11 cellular contexts compared by ENCODE assay signal in the genomic region with DNA sequence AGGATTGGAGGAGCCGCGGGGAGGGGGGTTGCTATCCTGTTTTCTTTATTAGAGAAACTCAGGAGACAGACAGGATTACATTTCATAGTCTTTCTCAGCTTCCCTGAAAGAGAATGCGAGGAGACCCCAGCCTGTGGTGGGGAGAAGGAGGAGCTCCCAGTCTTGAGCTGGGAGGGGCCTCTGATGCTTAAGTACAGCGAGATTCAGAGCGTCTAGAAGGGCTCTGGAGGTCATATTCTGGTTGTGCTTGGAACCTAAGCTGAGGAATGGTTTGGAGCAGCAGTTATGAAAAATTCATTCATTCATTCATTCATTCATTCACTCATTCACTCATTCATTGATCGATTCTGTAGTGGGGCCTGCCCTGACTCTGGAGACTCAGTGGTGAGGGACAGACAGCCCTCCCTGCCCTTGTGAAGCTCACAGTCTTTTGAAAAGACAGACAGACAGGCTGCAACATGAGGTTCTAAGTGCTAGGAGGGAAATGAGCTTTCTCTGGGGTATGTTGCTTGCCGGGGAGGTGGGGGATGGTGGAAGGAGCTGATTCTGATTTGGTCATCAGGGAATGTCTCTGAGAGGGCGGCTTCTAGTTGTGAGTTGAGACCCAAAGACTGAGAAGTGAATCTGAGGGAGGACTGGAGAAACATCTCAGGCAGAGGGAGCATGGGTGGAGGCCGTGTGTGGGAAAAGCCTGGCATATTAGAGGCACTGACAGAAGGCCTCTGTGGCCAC. TPM values are rescaled to one million over a fixed set of nuclear protein-coding genes. Genes with fewer than 3 reads are reported as not detected.
DNase-seq lines count a peak whose midpoint lies in the region; ATAC-seq and TF ChIP-seq lines count a peak whose summit lies in the region.
"Had no signal": no experiment of that assay in that cellular context is flagged by ENCODE, and none has a peak within 500 bp of the region (broad histone marks: within the 10 kb centered on the region; RNA-seq: fewer than 3 reads in every experiment).

No MANE protein-coding gene starts in this region.

- no peaks in the 10 kb centered on the region; the same call in none of the 2 replicates for H3K27me3 Mint-ChIP-seq in HFFc6 (ENCODE audit: insufficient read depth)

- H3K4me3 Mint-ChIP-seq in HFFc6: peak overlapping the region; percentile 96

- H3K4me3 ChIP-seq in AG04450 (ENCODE audit: low read depth, low read length): peak overlapping the region; percentile 69
- H3K4me3 ChIP-seq in lower lobe of right lung: no peak overlapping the region
- H3K4me3 ChIP-seq in effector memory CD4-positive, alpha-beta T cell (ENCODE audit: insufficient read depth, low read depth, low read length, poor library complexity, severe bottlenecking): no peak overlapping the region

- H3K36me3 Mint-ChIP-seq in HFFc6 (ENCODE audit: low read depth): peaks cover 23% of the 10 kb centered on the region
- H3K36me3 Mint-ChIP-seq: activated CD4-positive, alpha-beta memory T cell treated with anti-CD3 and anti-CD28 coated beads for 36 hours had no signal

- CTCF ChIA-PET in AG04450 (lab: Charles Lee): interaction anchor here (0.6 to 1.5 kb wide), 10 partner anchors 10 to 386 kb away, joined by 3 to 6 read pairs (median 4); no protein-coding TSS in a partner anchor

- H3K4me1 Mint-ChIP-seq in HFFc6 (ENCODE audit: low read depth): peaks cover 56% of the 10 kb centered on the region

- POLR2A ChIA-PET in AG04450 (lab: Yijun Ruan, JAX): interaction anchor here (0.9 to 1.8 kb wide), 3 partner anchors 12 to 111 kb away, joined by 3 to 7 read pairs (median 3); no protein-coding TSS in a partner anchor

- ATAC-seq in lower lobe of right lung: no peak
- no peak for ATAC-seq in GM19395 (IDR thresholded peaks at IDR 0.05; ENCODE audit: unreplicated experiment)

- intact Hi-C loops in lower lobe of right lung (cut with DNase I): no loop called here

- peaks cover 3% of the 10 kb centered on the region; the same call in 1 of the 2 replicates for H3K9me3 ChIP-seq in AG04450 (ENCODE audit: control insufficient read depth, insufficient read depth, low read length)
- H3K9me3 ChIP-seq in lower lobe of right lung: no peaks in the 10 kb centered on the region
- H3K9me3 ChIP-seq in effector memory CD4-positive, alpha-beta T cell (ENCODE audit: control insufficient read depth, low read length): no peaks in the 10 kb centered on the region

- H3K27ac ChIP-seq in AG04450 (ENCODE audit: low read depth, low read length) (peak overlapping the region; percentile 65), lower lobe of right lung (peak overlapping the region; percentile 97)
- no peak overlapping the region for H3K27ac ChIP-seq in effector memory CD4-positive, alpha-beta T cell (ENCODE audit: insufficient read depth, low read length, poor library complexity, severe bottlenecking)

- H3K27me3 ChIP-seq in AG04450 (ENCODE audit: control insufficient read depth, insufficient read depth, low read length) (no peaks in the 10 kb centered on the region), lower lobe of right lung (ENCODE audit: low read depth) (peaks cover 25% of the 10 kb centered on the region)
- H3K27me3 ChIP-seq in effector memory CD4-positive, alpha-beta T cell (replicated peaks; ENCODE audit: control insufficient read depth, insufficient read depth, low read length, poor library complexity, severe bottlenecking): peaks cover 22% of the 10 kb centered on the region

- TF ChIP-seq CTCF in AG04450 (IDR thresholded peaks at IDR 0.05; ENCODE audit: low read depth, low read length) (peak; percentile 36), HFFc6 (IDR thresholded peaks at IDR 0.05) (no peak), lower lobe of right lung (IDR thresholded peaks at IDR 0.05) (no peak)

- peaks cover 34% of the 10 kb centered on the region for H3K4me1 ChIP-seq in lower lobe of right lung
- H3K4me1 ChIP-seq in effector memory CD4-positive, alpha-beta T cell (ENCODE audit: control insufficient read depth, insufficient read depth, low read length, poor library complexity, severe bottlenecking): peaks cover 24% of the 10 kb centered on the region

- DNase-seq in AG04450 (ENCODE audit: low read depth, low spot score): no peak
- peak; percentile 92 for DNase-seq in HFFc6
- DNase-seq in cerebellar cortex (ENCODE audit: low spot score): peak; percentile 69
- no peak for DNase-seq in lower lobe of right lung
- DNase-seq in HuH-7 (ENCODE audit: low spot score): no peak
- no peak for DNase-seq in stimulated activated CD4-positive, alpha-beta T cell treated with anti-CD3 and anti-CD28 coated beads, Interleukin-15, amount 100 ng/mL, for 24 hours
- no peak for DNase-seq in effector memory CD4-positive, alpha-beta T cell
- DNase-seq: activated CD4-positive, alpha-beta memory T cell treated with anti-CD3 and anti-CD28 coated beads for 36 hours; dermis blood vessel endothelial cell; NCI-H526 had no signal

- no peaks in the 10 kb centered on the region for H3K9me3 Mint-ChIP-seq in HFFc6
- H3K9me3 Mint-ChIP-seq: activated CD4-positive, alpha-beta memory T cell treated with anti-CD3 and anti-CD28 coated beads for 36 hours had no signal

- no peaks in the 10 kb centered on the region for H3K36me3 ChIP-seq in lower lobe of right lung
- no peaks in the 10 kb centered on the region for H3K36me3 ChIP-seq in effector memory CD4-positive, alpha-beta T cell (ENCODE audit: control insufficient read depth, insufficient read depth, low read length)

- H3K27ac Mint-ChIP-seq in HFFc6: peak overlapping the region; percentile 96
- H3K27ac Mint-ChIP-seq: activated CD4-positive, alpha-beta memory T cell treated with anti-CD3 and anti-CD28 coated beads for 36 hours had no signal

RNA-seq across cellular contexts. Expression of a gene that starts 2.5 kb away (rescaled TPM):
- 8.7 and 11.9 TPM in 2 replicates for polyA plus RNA-seq in AG04450 (2011; rRNA removed)
- polyA minus RNA-seq in AG04450 (2011; rRNA and poly(A)+ RNA removed): 19.6 and 28.1 TPM in 2 replicates
- total RNA-seq in HFFc6 (2021; fragmentation: NEBNext Ultra II Directional; extraction: Animal tissue kit (Norgen Biotek cat#: 25700)): 10 to 100 TPM; 26.1 to 28.9 (median 27.8) TPM
- total RNA-seq in lower lobe of right lung: 42.7 TPM

Comparison
In these comparisons a context has a peak if more than half of its experiments do, and no peak if none do; other contexts are left out.
1. DNase-seq: peak in HFFc6 (single experiment) and cerebellar cortex (single experiment); none in AG04450 (single experiment), lower lobe of right lung (single experiment), HuH-7 (single experiment), stimulated activated CD4-positive, alpha-beta T cell treated with anti-CD3 and anti-CD28 coated beads, Interleukin-15, amount 100 ng/mL, for 24 hours (single experiment) and effector memory CD4-positive, alpha-beta T cell (0 of 3).